ENCODE assay signal across 7 cellular contexts in genomic region chr3:24680214-24680967, GRCh38.
DNase-seq lines count a peak whose midpoint lies in the region; ATAC-seq, FAIRE-seq and TF ChIP-seq lines count a peak whose summit lies in the region.

No MANE protein-coding gene starts in this region.

- ATAC-seq in GM21515 (IDR thresholded peaks at IDR 0.05; ENCODE audit: unreplicated experiment) (peak; percentile 78), HG03575 (IDR thresholded peaks at IDR 0.05; ENCODE audit: extremely low read depth, insufficient number of reproducible peaks, low FRiP score, unreplicated experiment) (peak; percentile 63), left lung (peak; percentile 92)

- H3K27me3 ChIP-seq in bronchial epithelial cell (ENCODE audit: control insufficient read depth, insufficient read depth, low read length) (no peaks in the 10 kb centered on the region), left lung (no peaks in the 10 kb centered on the region)

- no peak overlapping the region for H3K27ac ChIP-seq in left lung

- intact Hi-C loops in left lung (cut with DNase I) = no loop called here

- H3K4me1 ChIP-seq in left lung = no peaks in the 10 kb centered on the region

- no peaks in the 10 kb centered on the region for H3K9me3 ChIP-seq in left lung

- TF ChIP-seq CTCF in GM12865 (IDR thresholded peaks at IDR 0.05; ENCODE audit: insufficient read depth, low read depth, low read length, missing control alignments) (peak; percentile 82), bronchial epithelial cell (IDR thresholded peaks at IDR 0.05; ENCODE audit: insufficient read depth, low read length, severe bottlenecking) (peak; percentile 83), left lung (IDR thresholded peaks at IDR 0.05) (peak; percentile 63 to 69)

- H3K36me3 ChIP-seq in bronchial epithelial cell (ENCODE audit: control insufficient read depth, insufficient read depth, low read length) (no peaks in the 10 kb centered on the region), left lung (no peaks in the 10 kb centered on the region)

- DNase-seq in GM12865 (ENCODE audit: low read depth) (peak; percentile 54), SK-MEL-5 (ENCODE audit: low read depth, low spot score) (peak; percentile 75), bronchial epithelial cell (ENCODE audit: low read depth) (peak; percentile 37), left lung (peak; percentile 54 to 85)
- peak; percentile 8 for DNase-seq in stimulated activated CD8-positive, alpha-beta memory T cell treated with anti-CD3 and anti-CD28 coated beads, Interleukin-12 subunit alpha, Interleukin-12 subunit beta, amount 100 ng/mL, for 1 hour (ENCODE audit: low read depth)

- no peak overlapping the region for H3K4me3 ChIP-seq in GM12865 (ENCODE audit: low read depth, low read length)
- no peak overlapping the region for H3K4me3 ChIP-seq in bronchial epithelial cell (ENCODE audit: low read depth, low read length)
- no peak overlapping the region for H3K4me3 ChIP-seq in left lung

- no peak for FAIRE-seq in bronchial epithelial cell (lab: Jason Lieb, UNC)

- in situ Hi-C loops in SK-MEL-5 (cut with HindIII; ENCODE audit: low pct_unique_long_range_greater_than_20kb, low sequenced_read_pairs) = no loop called here

Comparison
In these comparisons a context has a peak if more than half of its experiments do, and no peak if none do; other contexts are left out.
1. DNase-seq: peak in every context shown above with its lines; median percentile 75 in SK-MEL-5; 70 in left lung; 54 in GM12865; 37 in bronchial epithelial cell; 8 in stimulated activated CD8-positive, alpha-beta memory T cell treated with anti-CD3 and anti-CD28 coated beads, Interleukin-12 subunit alpha, Interleukin-12 subunit beta, amount 100 ng/mL, for 1 hour.